ENCODE assay signal across 1 cellular context in genomic region chr13:98707309-98707999, GRCh38.
A peak's percentile ranks its signal among the peaks of the same experiment; 100 is the strongest.
TF ChIP-seq lines count a peak whose summit lies in the region.

No MANE protein-coding gene starts in this region.

TF ChIP-seq in GM12878, 131 proteins besides CTCF, POLR2A, EP300 and RAD21 (continued from another document):
- TF ChIP-seq, protein P1, sequence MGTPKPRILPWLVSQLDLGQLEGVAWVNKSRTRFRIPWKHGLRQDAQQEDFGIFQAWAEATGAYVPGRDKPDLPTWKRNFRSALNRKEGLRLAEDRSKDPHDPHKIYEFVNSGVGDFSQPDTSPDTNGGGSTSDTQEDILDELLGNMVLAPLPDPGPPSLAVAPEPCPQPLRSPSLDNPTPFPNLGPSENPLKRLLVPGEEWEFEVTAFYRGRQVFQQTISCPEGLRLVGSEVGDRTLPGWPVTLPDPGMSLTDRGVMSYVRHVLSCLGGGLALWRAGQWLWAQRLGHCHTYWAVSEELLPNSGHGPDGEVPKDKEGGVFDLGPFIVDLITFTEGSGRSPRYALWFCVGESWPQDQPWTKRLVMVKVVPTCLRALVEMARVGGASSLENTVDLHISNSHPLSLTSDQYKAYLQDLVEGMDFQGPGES (IDR thresholded peaks at IDR 0.05): no peak
- peak; percentile 47; the same call in 1 of the 2 replicates for TF ChIP-seq MTA2 (IDR thresholded peaks at IDR 0.05; ENCODE audit: low read depth)
- TF ChIP-seq SPI1 (IDR thresholded peaks at IDR 0.05; ENCODE audit: borderline replicate concordance, insufficient read depth, low read depth, low read length): peak; percentile 71
